ENCODE assay signal across 1 cellular context in the genomic region with DNA sequence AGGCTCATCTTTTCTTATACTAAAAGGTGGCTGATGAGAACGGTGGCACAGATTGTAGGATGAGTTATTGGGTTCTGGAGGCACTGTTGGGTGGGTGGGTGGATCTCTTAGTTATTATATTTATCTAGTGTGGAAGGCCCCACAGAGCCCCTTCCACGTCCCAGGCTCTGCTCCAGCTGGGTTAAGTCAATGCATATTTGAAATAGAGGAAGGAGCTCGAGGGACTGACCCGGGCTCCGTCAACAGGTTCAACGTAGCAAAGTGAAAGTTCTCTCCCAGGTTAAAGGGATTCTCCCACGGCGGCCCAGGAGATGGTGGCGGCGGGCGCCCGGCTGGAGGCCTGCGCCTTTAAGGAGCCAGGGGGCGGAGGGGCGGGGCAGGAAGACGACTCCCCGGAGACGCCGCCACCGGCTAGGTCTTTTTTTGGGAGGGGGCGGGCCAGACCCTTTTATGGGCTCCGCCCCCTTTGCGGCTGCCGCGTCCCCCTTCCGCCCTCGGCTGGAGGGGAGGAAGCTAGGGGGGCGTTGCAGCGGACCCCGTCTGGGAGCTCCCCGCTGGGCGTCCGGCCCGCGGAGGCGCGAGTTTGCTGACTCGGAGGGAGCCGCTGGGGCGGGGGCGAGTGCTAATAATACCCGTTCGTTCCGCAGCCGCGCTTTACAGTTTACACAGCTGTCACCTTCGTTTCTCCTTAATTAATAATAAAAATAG.
A peak's percentile ranks its signal among the peaks of the same experiment; 100 is the strongest.
TF ChIP-seq lines count a peak whose summit lies in the region.

No MANE protein-coding gene starts in this region.

TF ChIP-seq in HEK293, 187 proteins besides CTCF, POLR2A, EP300 and RAD21 (continued from another document):
- TF ChIP-seq ZNF549 (tag by site-specific recombination; IDR thresholded peaks at IDR 0.05) = no peak
- TF ChIP-seq ZNF175 (tag by site-specific recombination; IDR thresholded peaks at IDR 0.05) = no peak
- peak; percentile 84 for TF ChIP-seq ZBTB7A (tag by site-specific recombination; IDR thresholded peaks at IDR 0.05; ENCODE audit: low read depth)
- TF ChIP-seq ZBTB1 (tag by site-specific recombination; IDR thresholded peaks at IDR 0.05) = no peak
- TF ChIP-seq ZBTB20 (tag by site-specific recombination; IDR thresholded peaks at IDR 0.05) = peak; percentile 70; the same call in 1 of the 2 replicates
- TF ChIP-seq ZFHX2 (tag by site-specific recombination; conservative IDR thresholded peaks at IDR 0.05) = peak; percentile 85
- TF ChIP-seq ZNF660 (tag by site-specific recombination; IDR thresholded peaks at IDR 0.05) = no peak
- TF ChIP-seq SETDB1 (IDR thresholded peaks at IDR 0.05; ENCODE audit: insufficient read length, low read length) = no peak
- TF ChIP-seq ZEB2 (tag by site-specific recombination; IDR thresholded peaks at IDR 0.05) = peak; percentile 79
- TF ChIP-seq, protein P1, sequence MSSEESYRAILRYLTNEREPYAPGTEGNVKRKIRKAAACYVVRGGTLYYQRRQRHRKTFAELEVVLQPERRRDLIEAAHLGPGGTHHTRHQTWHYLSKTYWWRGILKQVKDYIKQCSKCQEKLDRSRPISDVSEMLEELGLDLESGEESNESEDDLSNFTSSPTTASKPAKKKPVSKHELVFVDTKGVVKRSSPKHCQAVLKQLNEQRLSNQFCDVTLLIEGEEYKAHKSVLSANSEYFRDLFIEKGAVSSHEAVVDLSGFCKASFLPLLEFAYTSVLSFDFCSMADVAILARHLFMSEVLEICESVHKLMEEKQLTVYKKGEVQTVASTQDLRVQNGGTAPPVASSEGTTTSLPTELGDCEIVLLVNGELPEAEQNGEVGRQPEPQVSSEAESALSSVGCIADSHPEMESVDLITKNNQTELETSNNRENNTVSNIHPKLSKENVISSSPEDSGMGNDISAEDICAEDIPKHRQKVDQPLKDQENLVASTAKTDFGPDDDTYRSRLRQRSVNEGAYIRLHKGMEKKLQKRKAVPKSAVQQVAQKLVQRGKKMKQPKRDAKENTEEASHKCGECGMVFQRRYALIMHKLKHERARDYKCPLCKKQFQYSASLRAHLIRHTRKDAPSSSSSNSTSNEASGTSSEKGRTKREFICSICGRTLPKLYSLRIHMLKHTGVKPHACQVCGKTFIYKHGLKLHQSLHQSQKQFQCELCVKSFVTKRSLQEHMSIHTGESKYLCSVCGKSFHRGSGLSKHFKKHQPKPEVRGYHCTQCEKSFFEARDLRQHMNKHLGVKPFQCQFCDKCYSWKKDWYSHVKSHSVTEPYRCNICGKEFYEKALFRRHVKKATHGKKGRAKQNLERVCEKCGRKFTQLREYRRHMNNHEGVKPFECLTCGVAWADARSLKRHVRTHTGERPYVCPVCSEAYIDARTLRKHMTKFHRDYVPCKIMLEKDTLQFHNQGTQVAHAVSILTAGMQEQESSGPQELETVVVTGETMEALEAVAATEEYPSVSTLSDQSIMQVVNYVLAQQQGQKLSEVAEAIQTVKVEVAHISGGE (tag by site-specific recombination; conservative IDR thresholded peaks at IDR 0.05; ENCODE audit: low read depth) = peak; percentile 53
- TF ChIP-seq ZNF324 (tag by site-specific recombination; IDR thresholded peaks at IDR 0.05) = no peak
- TF ChIP-seq ZNF354C (tag by site-specific recombination; IDR thresholded peaks at IDR 0.05; ENCODE audit: borderline replicate concordance, low read depth) = no peak
- peak; percentile 90 for TF ChIP-seq ZNF423 (tag by site-specific recombination; IDR thresholded peaks at IDR 0.05)
- TF ChIP-seq ZBTB48 (tag by site-specific recombination; IDR thresholded peaks at IDR 0.05) = no peak
- TF ChIP-seq ZSCAN16 (tag by site-specific recombination; IDR thresholded peaks at IDR 0.05) = no peak
- TF ChIP-seq ZFP37 (tag by site-specific recombination; IDR thresholded peaks at IDR 0.05) = no peak
- TF ChIP-seq ZNF600 (tag by site-specific recombination; IDR thresholded peaks at IDR 0.05) = peak; percentile 35; the same call in 1 of the 2 replicates
- TF ChIP-seq GLIS2 (tag by site-specific recombination; IDR thresholded peaks at IDR 0.05) = peak; percentile 95
- no peak for TF ChIP-seq HOXA7 (CRISPR knock-in tag; IDR thresholded peaks at IDR 0.05; ENCODE audit: borderline replicate concordance)
- peak; percentile 96 for TF ChIP-seq KLF9 (tag by site-specific recombination; IDR thresholded peaks at IDR 0.05; ENCODE audit: low read depth)
